Comparison of ENCODE assay signal across 8 cellular contexts in the genomic region with DNA sequence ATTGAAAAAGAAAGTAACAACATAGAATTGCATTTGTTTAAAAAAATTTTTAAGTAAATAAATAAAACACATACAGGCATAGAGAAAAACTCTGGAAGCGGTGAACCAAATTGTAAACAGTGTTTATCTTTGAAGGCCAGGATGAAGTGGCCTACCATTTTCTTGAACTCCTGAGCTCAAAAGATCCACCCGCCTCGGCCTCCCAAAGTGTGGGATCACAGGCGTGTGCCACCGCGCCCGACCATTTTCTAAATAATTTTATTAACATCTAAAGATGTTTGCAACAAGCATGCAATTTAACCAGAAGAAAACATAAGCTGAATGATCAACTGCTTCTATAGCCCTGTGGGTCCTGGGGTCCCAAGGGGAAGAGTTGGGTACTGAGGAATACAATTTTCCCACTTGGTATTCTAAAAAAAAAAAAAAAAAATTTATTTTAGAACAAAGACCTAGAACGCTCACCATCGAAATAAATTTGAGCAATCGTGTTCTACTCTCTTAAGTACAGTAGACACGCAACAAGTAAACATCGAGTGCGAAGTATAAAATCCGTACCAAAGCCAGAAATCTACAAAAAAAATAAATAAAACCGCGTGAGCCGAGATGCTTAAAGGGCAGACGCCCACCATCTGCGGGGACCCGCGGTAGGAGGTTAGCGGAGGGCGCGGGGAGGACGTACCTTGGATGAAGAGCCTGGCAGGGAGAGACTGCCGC. TPM values are rescaled to one million over a fixed set of nuclear protein-coding genes. Genes with fewer than 3 reads are reported as not detected.
DNase-seq lines count a peak whose midpoint lies in the region; ATAC-seq, FAIRE-seq and TF ChIP-seq lines count a peak whose summit lies in the region.

No MANE protein-coding gene starts in this region.

- peak overlapping the region; percentile 92 for H3K27ac Mint-ChIP-seq in GM23338

- H3F3A ChIP-seq in GM23338 (replicated peaks; ENCODE audit: low read depth), result no peaks in the 10 kb centered on the region

- intact Hi-C loops in pancreas (cut with DNase I), result no loop called here

- no peak for TF ChIP-seq POLR2A in erythroblast (IDR thresholded peaks at IDR 0.05; ENCODE audit: low read length)

- H3K9me3 Mint-ChIP-seq in GM23338, result peaks cover 7% of the 10 kb centered on the region; the same call in 2 of the 3 replicates

- H3K36me3 ChIP-seq in GM23338 (ENCODE audit: insufficient read depth) (no peaks in the 10 kb centered on the region), pancreas (no peaks in the 10 kb centered on the region)

- H3K9me2 ChIP-seq in GM23338 (ENCODE audit: insufficient read depth), result no peaks in the 10 kb centered on the region

- peak overlapping the region; percentile 84 for H3K4me2 ChIP-seq in GM23338

- 0 to 1% methylated on average over 26 of the region's 26 CpGs for WGBS in pancreas, 2 donors

- ATAC-seq in GM23338, result peak; percentile 3; the same call in 1 of the 3 replicates
- no peak for ATAC-seq in pancreas
- no peak for ATAC-seq in GM21619 (IDR thresholded peaks at IDR 0.05; ENCODE audit: unreplicated experiment)
- ATAC-seq in GM18502 (IDR thresholded peaks at IDR 0.05; ENCODE audit: poor library complexity, unreplicated experiment), result no peak

- peaks cover 10% of the 10 kb centered on the region; the same call in 2 of the 3 replicates for H3K4me1 Mint-ChIP-seq in GM23338

- H3K4me1 ChIP-seq in GM23338 (ENCODE audit: insufficient read depth), result peaks cover 4% of the 10 kb centered on the region; the same call in 1 of the 2 replicates
- peaks cover 0 to 6% (median 4%) of the 10 kb centered on the region in 3 donors for H3K4me1 ChIP-seq in pancreas

- no peaks in the 10 kb centered on the region for H3K27me3 ChIP-seq in GM23338 (ENCODE audit: insufficient read depth)
- H3K27me3 ChIP-seq in pancreas, result no peaks in the 10 kb centered on the region

- peak overlapping the region; percentile 93 for H3K4me3 Mint-ChIP-seq in GM23338

- peaks cover 26% of the 10 kb centered on the region for H4K20me1 ChIP-seq in GM23338 (replicated peaks; ENCODE audit: insufficient read depth)

- peaks cover 54% of the 10 kb centered on the region for H3K79me2 ChIP-seq in GM23338 (replicated peaks; ENCODE audit: insufficient read depth)

- H3K9me3 ChIP-seq in pancreas, result no peaks in the 10 kb centered on the region

- peaks cover 9% of the 10 kb centered on the region for H3K27me3 Mint-ChIP-seq in GM23338 (ENCODE audit: insufficient read depth, low read depth, poor library complexity)

- peaks cover 3% of the 10 kb centered on the region; the same call in 2 of the 3 replicates for H3K36me3 Mint-ChIP-seq in GM23338 (ENCODE audit: low read depth)

- H3K4me3 ChIP-seq in GM23338 (peak overlapping the region; percentile 89), pancreas (peak overlapping the region; percentile 51 to 80 (median 72))

- peak overlapping the region; percentile 90; the same call in 1 of the 2 replicates for H3K27ac ChIP-seq in GM23338 (ENCODE audit: low read depth)
- H3K27ac ChIP-seq in pancreas, result peak overlapping the region; percentile 86 to 92 (median 90)

- FAIRE-seq in pancreas (lab: Jason Lieb, UNC), result no peak

- DNase-seq in A172 (ENCODE audit: low spot score), result peak; percentile 2
- DNase-seq in GM23338 (ENCODE audit: low spot score), result peak; percentile 30
- DNase-seq in SW480 (ENCODE audit: low spot score), result peak; percentile 11
- peak; percentile 74 to 77 for DNase-seq in erythroblast (lab: John Stamatoyannopoulos, UW)
- no peak for DNase-seq in pancreas
- DNase-seq in D341Med (ENCODE audit: low spot score), result no peak

- H2AFZ ChIP-seq in GM23338, result peak overlapping the region; percentile 81; the same call in 1 of the 2 replicates

- no peak for TF ChIP-seq CTCF in GM23338 (conservative IDR thresholded peaks at IDR 0.05; ENCODE audit: low read depth in 2 of 2)
- TF ChIP-seq CTCF in pancreas (IDR thresholded peaks at IDR 0.05), result no peak

TF ChIP-seq in GM23338, 12 proteins besides CTCF, POLR2A, EP300 and RAD21 (continues in another document):
- TF ChIP-seq EZH2phosphoT487 (IDR thresholded peaks at IDR 0.05; ENCODE audit: unreplicated experiment), result no peak
- TF ChIP-seq STAT1 (IDR thresholded peaks at IDR 0.05; ENCODE audit: unreplicated experiment), result no peak
- TF ChIP-seq, protein P1, sequence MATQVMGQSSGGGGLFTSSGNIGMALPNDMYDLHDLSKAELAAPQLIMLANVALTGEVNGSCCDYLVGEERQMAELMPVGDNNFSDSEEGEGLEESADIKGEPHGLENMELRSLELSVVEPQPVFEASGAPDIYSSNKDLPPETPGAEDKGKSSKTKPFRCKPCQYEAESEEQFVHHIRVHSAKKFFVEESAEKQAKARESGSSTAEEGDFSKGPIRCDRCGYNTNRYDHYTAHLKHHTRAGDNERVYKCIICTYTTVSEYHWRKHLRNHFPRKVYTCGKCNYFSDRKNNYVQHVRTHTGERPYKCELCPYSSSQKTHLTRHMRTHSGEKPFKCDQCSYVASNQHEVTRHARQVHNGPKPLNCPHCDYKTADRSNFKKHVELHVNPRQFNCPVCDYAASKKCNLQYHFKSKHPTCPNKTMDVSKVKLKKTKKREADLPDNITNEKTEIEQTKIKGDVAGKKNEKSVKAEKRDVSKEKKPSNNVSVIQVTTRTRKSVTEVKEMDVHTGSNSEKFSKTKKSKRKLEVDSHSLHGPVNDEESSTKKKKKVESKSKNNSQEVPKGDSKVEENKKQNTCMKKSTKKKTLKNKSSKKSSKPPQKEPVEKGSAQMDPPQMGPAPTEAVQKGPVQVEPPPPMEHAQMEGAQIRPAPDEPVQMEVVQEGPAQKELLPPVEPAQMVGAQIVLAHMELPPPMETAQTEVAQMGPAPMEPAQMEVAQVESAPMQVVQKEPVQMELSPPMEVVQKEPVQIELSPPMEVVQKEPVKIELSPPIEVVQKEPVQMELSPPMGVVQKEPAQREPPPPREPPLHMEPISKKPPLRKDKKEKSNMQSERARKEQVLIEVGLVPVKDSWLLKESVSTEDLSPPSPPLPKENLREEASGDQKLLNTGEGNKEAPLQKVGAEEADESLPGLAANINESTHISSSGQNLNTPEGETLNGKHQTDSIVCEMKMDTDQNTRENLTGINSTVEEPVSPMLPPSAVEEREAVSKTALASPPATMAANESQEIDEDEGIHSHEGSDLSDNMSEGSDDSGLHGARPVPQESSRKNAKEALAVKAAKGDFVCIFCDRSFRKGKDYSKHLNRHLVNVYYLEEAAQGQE (IDR thresholded peaks at IDR 0.05; ENCODE audit: unreplicated experiment), result no peak
- TF ChIP-seq, protein P2, sequence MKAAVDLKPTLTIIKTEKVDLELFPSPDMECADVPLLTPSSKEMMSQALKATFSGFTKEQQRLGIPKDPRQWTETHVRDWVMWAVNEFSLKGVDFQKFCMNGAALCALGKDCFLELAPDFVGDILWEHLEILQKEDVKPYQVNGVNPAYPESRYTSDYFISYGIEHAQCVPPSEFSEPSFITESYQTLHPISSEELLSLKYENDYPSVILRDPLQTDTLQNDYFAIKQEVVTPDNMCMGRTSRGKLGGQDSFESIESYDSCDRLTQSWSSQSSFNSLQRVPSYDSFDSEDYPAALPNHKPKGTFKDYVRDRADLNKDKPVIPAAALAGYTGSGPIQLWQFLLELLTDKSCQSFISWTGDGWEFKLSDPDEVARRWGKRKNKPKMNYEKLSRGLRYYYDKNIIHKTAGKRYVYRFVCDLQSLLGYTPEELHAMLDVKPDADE (IDR thresholded peaks at IDR 0.05), result no peak

RNA-seq across cellular contexts. Expression of a gene that starts 0.5 kb away (rescaled TPM):
- total RNA-seq in A172 (2014; rRNA removed; shearing (Covaris generic)), result 31.8 and 43.4 TPM in 2 replicates
- 84.4 and 109 TPM in 2 replicates for total RNA-seq in GM23338 (2014; rRNA removed; shearing (Covaris generic))
- polyA plus RNA-seq in GM23338 (2016; fragmentation: Nextera tagmentation; extraction: Ambion mirVana), result 158 and 216 TPM in 2 replicates
- 10 to 100 TPM in 1 of 6 donors, 1 to 10 TPM in 5; 4.4 to 13.6 (median 7.2) TPM for total RNA-seq in pancreas
- 1 to 10 TPM; 3.8 to 8.2 TPM for polyA plus RNA-seq in pancreas

Comparison
In these comparisons a context has a peak if more than half of its experiments do, and no peak if none do; other contexts are left out.
1. DNase-seq: peak in A172 (single experiment), GM23338 (single experiment), SW480 (single experiment) and erythroblast (2 of 2); none in pancreas (0 of 6) and D341Med (single experiment).